14 cellular contexts compared by ENCODE assay signal in genomic region chr17:80694085-80694991, GRCh38.
A peak's percentile ranks its signal among the peaks of the same experiment; 100 is the strongest.
DNase-seq lines count a peak whose midpoint lies in the region; ATAC-seq and TF ChIP-seq lines count a peak whose summit lies in the region.
"Had no signal": no experiment of that assay in that cellular context is flagged by ENCODE, and none has a peak within 500 bp of the region (broad histone marks: within the 10 kb centered on the region; RNA-seq: fewer than 3 reads in every experiment).

No MANE protein-coding gene starts in this region.

- no peak for DNase-seq in activated naive CD8-positive, alpha-beta T cell treated with anti-CD3 and anti-CD28 coated beads for 36 hours
- DNase-seq in NCI-H510A treated with DMSO at 0.1 percent for 48 hours (lab: John Stamatoyannopoulos, UW) (peak; percentile 98), chondrocyte (ENCODE audit: low spot score) (no peak)
- no peak for DNase-seq in stimulated activated CD4-positive, alpha-beta T cell treated with anti-CD3 and anti-CD28 coated beads, Interleukin-12 subunit alpha, Interleukin-12 subunit beta, amount 100 ng/mL, for 4 hours
- DNase-seq: activated naive CD4-positive, alpha-beta T cell treated with anti-CD3 and anti-CD28 coated beads, Interleukin-2, amount 50 U/mL, for 16 hours; AML-193; dorsolateral prefrontal cortex; Kasumi-1; left ventricle myocardium superior; stimulated activated CD4-positive, alpha-beta T cell treated with anti-CD3 and anti-CD28 coated beads, Interleukin-2, amount 100 ng/mL, for 48 hours had no signal

- TF ChIP-seq CTCF in chondrocyte (IDR thresholded peaks at IDR 0.05) = no peak

- H3K36me3 Mint-ChIP-seq in activated naive CD8-positive, alpha-beta T cell = peaks cover 4% of the 10 kb centered on the region
- peaks cover 7% of the 10 kb centered on the region for H3K36me3 Mint-ChIP-seq in activated naive CD8-positive, alpha-beta T cell treated with anti-CD3 and anti-CD28 coated beads for 36 hours
- H3K36me3 Mint-ChIP-seq in chondrocyte (ENCODE audit: low read depth) = no peaks in the 10 kb centered on the region

- H3K27me3 Mint-ChIP-seq in activated naive CD8-positive, alpha-beta T cell = no peaks in the 10 kb centered on the region
- no peaks in the 10 kb centered on the region for H3K27me3 Mint-ChIP-seq in activated naive CD8-positive, alpha-beta T cell treated with anti-CD3 and anti-CD28 coated beads for 36 hours
- no peaks in the 10 kb centered on the region for H3K27me3 Mint-ChIP-seq in chondrocyte (ENCODE audit: low read depth)

- H3K4me3 Mint-ChIP-seq in activated naive CD8-positive, alpha-beta T cell = no peak overlapping the region
- no peak overlapping the region for H3K4me3 Mint-ChIP-seq in activated naive CD8-positive, alpha-beta T cell treated with anti-CD3 and anti-CD28 coated beads for 36 hours
- H3K4me3 Mint-ChIP-seq in chondrocyte (ENCODE audit: unreplicated experiment) = no peak overlapping the region

- ATAC-seq in GM19397 (IDR thresholded peaks at IDR 0.05; ENCODE audit: unreplicated experiment) (no peak), esophagus mucosa (no peak), GM19324 (IDR thresholded peaks at IDR 0.05; ENCODE audit: low FRiP score, unreplicated experiment) (no peak)
- ATAC-seq: left ventricle myocardium superior had no signal

- H3K27ac Mint-ChIP-seq in activated naive CD8-positive, alpha-beta T cell = peak overlapping the region; percentile 16
- no peak overlapping the region for H3K27ac Mint-ChIP-seq in activated naive CD8-positive, alpha-beta T cell treated with anti-CD3 and anti-CD28 coated beads for 36 hours
- H3K27ac Mint-ChIP-seq in chondrocyte (ENCODE audit: unreplicated experiment) = peak overlapping the region; percentile 5

- peaks cover 50% of the 10 kb centered on the region for H3K4me1 Mint-ChIP-seq in activated naive CD8-positive, alpha-beta T cell (ENCODE audit: low read depth)
- peaks cover 35% of the 10 kb centered on the region for H3K4me1 Mint-ChIP-seq in activated naive CD8-positive, alpha-beta T cell treated with anti-CD3 and anti-CD28 coated beads for 36 hours
- H3K4me1 Mint-ChIP-seq in chondrocyte (ENCODE audit: low read depth) = peaks cover 22% of the 10 kb centered on the region

- H3K9me3 Mint-ChIP-seq in activated naive CD8-positive, alpha-beta T cell (ENCODE audit: low read depth) = no peaks in the 10 kb centered on the region
- H3K9me3 Mint-ChIP-seq in activated naive CD8-positive, alpha-beta T cell treated with anti-CD3 and anti-CD28 coated beads for 36 hours = no peaks in the 10 kb centered on the region
- no peaks in the 10 kb centered on the region for H3K9me3 Mint-ChIP-seq in chondrocyte (ENCODE audit: low read depth)
